In genomic region chr11:64655901-64656601, GRCh38 we compare ENCODE assay signal across 2 cellular contexts.
TF ChIP-seq lines count a peak whose summit lies in the region.

No MANE protein-coding gene starts in this region.

TF ChIP-seq in IMR-90, 13 proteins besides CTCF, POLR2A, EP300 and RAD21:
- TF ChIP-seq CEBPB (IDR thresholded peaks at IDR 0.05; ENCODE audit: low read depth, low read length): peak; percentile 87
- no peak for TF ChIP-seq BHLHE40 (IDR thresholded peaks at IDR 0.05; ENCODE audit: low read depth, low read length)
- no peak for TF ChIP-seq FOS (IDR thresholded peaks at IDR 0.05; ENCODE audit: low read depth, low read length)
TF ChIP-seq in IMR-90: peak in this region for 1.

TF ChIP-seq in HepG2, 621 proteins besides CTCF, POLR2A, EP300 and RAD21:
- no peak for TF ChIP-seq TMF1 (CRISPR knock-in tag; IDR thresholded peaks at IDR 0.05; ENCODE audit: low read depth)
- TF ChIP-seq CEBPB (IDR thresholded peaks at IDR 0.05; ENCODE audit: borderline replicate concordance, low read depth, low read length): peak; percentile 79; the same call in 1 of the 2 replicates
- no peak for TF ChIP-seq SALL1 (CRISPR knock-in tag; IDR thresholded peaks at IDR 0.05)
